29 cellular contexts compared by ENCODE assay signal in genomic region chr2:215638687-215639086, GRCh38.
"Had no signal": no experiment of that assay in that cellular context is flagged by ENCODE, and none has a peak within 500 bp of the region (broad histone marks: within the 10 kb centered on the region; RNA-seq: fewer than 3 reads in every experiment).

No MANE protein-coding gene starts in this region.

- ATAC-seq: effector memory CD8-positive, alpha-beta T cell; esophagus mucosa; gastrocnemius medialis; heart right ventricle; left colon; left lobe of liver; left ventricle myocardium superior; lower lobe of right lung; mucosa of descending colon had no signal

- H3K4me3 Mint-ChIP-seq: dendritic cell treated with granulocyte-macrophage colony-stimulating factor and Interleukin-4, amounts not matched to agents 40 ng/mL and 50 ng/mL, for 4 days; effector memory CD8-positive, alpha-beta T cell; endodermal cell; mesothelial cell of epicardium; naive B cell had no signal

- H3K27ac ChIP-seq: colonic mucosa, epithelial cell of prostate, esophagus squamous epithelium, gastrocnemius medialis, heart right ventricle, lower lobe of right lung had no signal

- H3K9me3 ChIP-seq: colonic mucosa, gastrocnemius medialis, lower lobe of right lung had no signal

- H3K4me3 ChIP-seq: colonic mucosa, esophagus squamous epithelium, gastrocnemius medialis, heart right ventricle, lower lobe of right lung, mucosa of descending colon had no signal

- H3K27ac Mint-ChIP-seq: dendritic cell treated with granulocyte-macrophage colony-stimulating factor and Interleukin-4, amounts not matched to agents 40 ng/mL and 50 ng/mL, for 4 days; effector memory CD8-positive, alpha-beta T cell; endodermal cell; mesothelial cell of epicardium had no signal

- H3K36me3 ChIP-seq: colonic mucosa, esophagus squamous epithelium, gastrocnemius medialis, heart right ventricle, lower lobe of right lung had no signal

- H3K4me1 Mint-ChIP-seq: mesothelial cell of epicardium, naive B cell had no signal

- DNase-seq: colonic mucosa; cortex of kidney; effector CD8-positive, alpha-beta T cell; effector memory CD8-positive, alpha-beta T cell; endodermal cell; erythroblast; esophagus squamous epithelium; foreskin fibroblast; foreskin melanocyte; gastrocnemius medialis; glutamatergic neuron; head of caudate nucleus; heart right ventricle; hippocampal formation; kidney; kidney glomerular epithelial cell; left colon; left ventricle myocardium superior; lower lobe of right lung; mesenchymal stem cell; mucosa of descending colon; naive B cell had no signal

- H3K4me1 ChIP-seq: colonic mucosa, esophagus squamous epithelium, gastrocnemius medialis, heart right ventricle, lower lobe of right lung had no signal

- FAIRE-seq: endometrium, islet of Langerhans had no signal

- H3K27me3 ChIP-seq: colonic mucosa, esophagus squamous epithelium, gastrocnemius medialis, heart right ventricle had no signal
